In the genomic region with DNA sequence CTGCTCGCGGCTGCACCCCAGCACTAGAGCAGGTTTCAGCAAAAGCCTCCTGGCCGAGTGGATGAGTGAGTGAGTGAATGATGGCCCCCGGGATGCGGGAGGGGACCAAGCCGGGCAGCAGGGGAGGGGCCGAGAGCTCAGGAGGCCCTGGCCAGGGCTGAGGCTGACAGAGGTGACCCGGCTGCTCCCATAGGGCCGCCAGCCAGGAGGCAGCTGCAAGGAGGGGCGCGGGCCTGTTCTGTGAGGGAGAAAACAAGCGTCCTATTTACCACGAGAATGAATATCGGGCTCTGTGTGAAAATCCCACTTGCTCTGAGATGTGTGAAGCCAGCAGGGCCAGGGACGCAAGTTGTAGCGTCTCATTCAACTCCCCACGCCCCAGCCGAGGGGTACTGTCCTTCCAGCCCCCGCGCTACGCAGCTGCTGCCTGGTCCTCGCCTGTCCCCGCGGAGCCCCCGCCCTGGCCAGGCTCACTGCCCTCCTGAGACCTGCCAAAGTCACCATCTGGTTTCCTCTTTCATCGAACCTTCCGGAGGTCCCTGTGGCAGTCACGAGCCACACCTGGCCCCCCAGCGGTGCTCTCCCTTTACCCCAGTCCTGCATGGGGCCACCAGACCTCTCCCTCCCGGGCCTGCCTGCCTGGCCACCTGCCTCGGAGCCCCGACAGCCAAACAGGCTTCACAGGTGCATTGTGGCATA, we compare ENCODE assay signal across 19 cellular contexts. TPM values are rescaled to one million over a fixed set of nuclear protein-coding genes. Genes with fewer than 3 reads are reported as not detected.
DNase-seq lines count a peak whose midpoint lies in the region; ATAC-seq and TF ChIP-seq lines count a peak whose summit lies in the region.
"Had no signal": no experiment of that assay in that cellular context is flagged by ENCODE, and none has a peak within 500 bp of the region (broad histone marks: within the 10 kb centered on the region; RNA-seq: fewer than 3 reads in every experiment).

No MANE protein-coding gene starts in this region.

- no peak overlapping the region for H3K9ac ChIP-seq in BLaER1

- H3K27me3 ChIP-seq in BLaER1 (no peaks in the 10 kb centered on the region), WERI-Rb-1 (ENCODE audit: insufficient read depth, low read depth, severe bottlenecking) (no peaks in the 10 kb centered on the region), ovary (no peaks in the 10 kb centered on the region), Peyer's patch (no peaks in the 10 kb centered on the region)
- H3K27me3 ChIP-seq: ascending aorta had no signal

- intact Hi-C loops in left ventricle myocardium superior (cut with micrococcal nuclease) (no loop called here), ovary (cut with DNase I) (no loop called here)

- no peak for TF ChIP-seq EP300 in ovary (IDR thresholded peaks at IDR 0.05)

- H3K4me2 ChIP-seq in BLaER1: peak overlapping the region; percentile 61

- TF ChIP-seq POLR2A in ovary (IDR thresholded peaks at IDR 0.05) (no peak), Peyer's patch (IDR thresholded peaks at IDR 0.05) (no peak)

- no peaks in the 10 kb centered on the region for H4K20me1 ChIP-seq in BLaER1

- peaks cover 26 to 75% of the 10 kb centered on the region in 2 donors for H3K27me3 Mint-ChIP-seq in effector memory CD8-positive, alpha-beta T cell
- H3K27me3 Mint-ChIP-seq: type B pancreatic cell had no signal

- H3K36me3 ChIP-seq in BLaER1 (no peaks in the 10 kb centered on the region), WERI-Rb-1 (no peaks in the 10 kb centered on the region), ovary (no peaks in the 10 kb centered on the region), Peyer's patch (no peaks in the 10 kb centered on the region)
- H3K36me3 ChIP-seq: ascending aorta had no signal

- H3K4me3 Mint-ChIP-seq in effector memory CD8-positive, alpha-beta T cell: no peak overlapping the region
- H3K4me3 Mint-ChIP-seq: T-helper 1 cell treated with Interleukin-12 subunit alpha and Interleukin-12 subunit beta and Interleukin-4 antibody, amounts not matched to agents 30 μg/mL and 1 μg/mL, for 36 hours; type B pancreatic cell had no signal

- H3K4me1 ChIP-seq in BLaER1 (peaks cover 29% of the 10 kb centered on the region), ovary (ENCODE audit: insufficient read depth) (no peaks in the 10 kb centered on the region), Peyer's patch (no peaks in the 10 kb centered on the region)
- H3K4me1 ChIP-seq: ascending aorta had no signal

- WGBS in ovary, 3 donors: 16 to 26% (median 16%) methylated on average over 32 of the region's 32 CpGs

- no peaks in the 10 kb centered on the region for H3K9me3 ChIP-seq in BLaER1
- H3K9me3 ChIP-seq in WERI-Rb-1 (ENCODE audit: severe bottlenecking): no peaks in the 10 kb centered on the region
- H3K9me3 ChIP-seq in ovary: no peaks in the 10 kb centered on the region
- H3K9me3 ChIP-seq in Peyer's patch: no peaks in the 10 kb centered on the region
- H3K9me3 ChIP-seq: ascending aorta had no signal

- TF ChIP-seq CTCF in WERI-Rb-1 (IDR thresholded peaks at IDR 0.05; ENCODE audit: low read depth, low read length): no peak
- TF ChIP-seq CTCF in ovary (IDR thresholded peaks at IDR 0.05): no peak
- no peak for TF ChIP-seq CTCF in Peyer's patch (IDR thresholded peaks at IDR 0.05)

- H3K4me1 Mint-ChIP-seq in effector memory CD8-positive, alpha-beta T cell (ENCODE audit: low read depth in 2 of 2): no peaks in the 10 kb centered on the region

- DNase-seq in WERI-Rb-1: peak; percentile 16
- peak; percentile 53 for DNase-seq in left ventricle myocardium superior
- peak in 3 of 5 donors; percentile 31 to 54 (median 41) for DNase-seq in ovary
- no peak for DNase-seq in NCI-H2081 (lab: John Stamatoyannopoulos, UW)
- no peak for DNase-seq in effector memory CD8-positive, alpha-beta T cell
- no peak for DNase-seq in Peyer's patch
- DNase-seq: activated CD4-positive, alpha-beta T cell treated with anti-CD3 and anti-CD28 coated beads for 4 hours; activated T-cell treated with anti-CD3 and anti-CD28 coated beads, Interleukin-2, amount 50 U/mL, for 48 hours; DMS153; effector memory CD4-positive, alpha-beta T cell; NCI-H345 had no signal

- peak; percentile 59 for ATAC-seq in left ventricle myocardium superior
- no peak for ATAC-seq in effector memory CD8-positive, alpha-beta T cell (replicated peaks)
- ATAC-seq in HG03045 (IDR thresholded peaks at IDR 0.05; ENCODE audit: unreplicated experiment): no peak
- ATAC-seq: left lobe of liver had no signal

- H3K4me3 ChIP-seq in BLaER1: no peak overlapping the region
- H3K4me3 ChIP-seq in WERI-Rb-1 (ENCODE audit: low read depth, low read length): no peak overlapping the region
- no peak overlapping the region for H3K4me3 ChIP-seq in ovary
- no peak overlapping the region for H3K4me3 ChIP-seq in Peyer's patch
- H3K4me3 ChIP-seq: ascending aorta had no signal

- no peaks in the 10 kb centered on the region for H3K9me3 Mint-ChIP-seq in effector memory CD8-positive, alpha-beta T cell
- H3K9me3 Mint-ChIP-seq: T-helper 1 cell treated with Interleukin-12 subunit alpha and Interleukin-12 subunit beta and Interleukin-4 antibody, amounts not matched to agents 30 μg/mL and 1 μg/mL, for 36 hours; type B pancreatic cell had no signal

- H3K27ac ChIP-seq in BLaER1 (peak overlapping the region; percentile 31; the same call in 1 of the 2 replicates), WERI-Rb-1 (no peak overlapping the region), ovary (no peak overlapping the region), Peyer's patch (no peak overlapping the region)
- H3K27ac ChIP-seq: ascending aorta had no signal

- H3K36me3 Mint-ChIP-seq in effector memory CD8-positive, alpha-beta T cell (ENCODE audit: insufficient read depth): no peaks in the 10 kb centered on the region
- H3K36me3 Mint-ChIP-seq: type B pancreatic cell had no signal

- H3K27ac Mint-ChIP-seq in effector memory CD8-positive, alpha-beta T cell: no peak overlapping the region
- H3K27ac Mint-ChIP-seq: T-helper 1 cell treated with Interleukin-12 subunit alpha and Interleukin-12 subunit beta and Interleukin-4 antibody, amounts not matched to agents 30 μg/mL and 1 μg/mL, for 36 hours; type B pancreatic cell had no signal

RNA-seq across cellular contexts. Expression of a gene that starts 38.8 kb away (rescaled TPM):
- 0.40 TPM for total RNA-seq in left ventricle myocardium superior
- under 1 TPM in 5 of 7 donors, not detected in 2; 0.22 to 0.57 (median 0.38) TPM for total RNA-seq in ovary
- under 1 TPM; 0.13 to 0.97 TPM for polyA plus RNA-seq in ovary
- 1 to 10 TPM in 1 of 4 donors, not detected in 3; 1.7 TPM for total RNA-seq in Peyer's patch
- total RNA-seq: ascending aorta, glomerular endothelial cell, HT-29 had no signal

Comparison
In these comparisons a context has a peak if more than half of its experiments do, and no peak if none do; other contexts are left out.
1. DNase-seq: peak in WERI-Rb-1 (single experiment), left ventricle myocardium superior (single experiment) and ovary (3 of 5); none in NCI-H2081 (0 of 2), effector memory CD8-positive, alpha-beta T cell (0 of 3) and Peyer's patch (0 of 3).